In genomic region chr5:93423333-93423714, GRCh38 we compare ENCODE assay signal across 16 cellular contexts.
"Had no signal": no experiment of that assay in that cellular context is flagged by ENCODE, and none has a peak within 500 bp of the region (broad histone marks: within the 10 kb centered on the region; RNA-seq: fewer than 3 reads in every experiment).

No MANE protein-coding gene starts in this region.

- H3K4me3 Mint-ChIP-seq: activated T-cell treated with anti-CD3 and anti-CD28 coated beads, Interleukin-2, amount 50 U/mL, for 24 hours; activated T-helper 17 cell treated with anti-CD3 and anti-CD28 coated beads, Interleukin-2, amount 50 U/mL, for 72 hours; natural killer cell treated with Interleukin-12 subunit alpha and Interleukin-12 subunit beta and Interleukin-15 and Interleukin-18, amount 100 ng/mL, for 72 hours had no signal

- DNase-seq: activated T-cell treated with anti-CD3 and anti-CD28 coated beads, Interleukin-2, amount 50 U/mL, for 24 hours; aorta; central memory CD4-positive, alpha-beta T cell; left lung; mammary epithelial cell; pancreas; psoas muscle; right cardiac atrium; stimulated activated CD4-positive, alpha-beta T cell treated with anti-CD3 and anti-CD28 coated beads, Interleukin-4, amount 100 ng/mL, for 24 hours; stimulated activated naive CD4-positive, alpha-beta T cell treated with Interleukin-2 at 50 U/mL for 16 hours; T-helper 9 cell; upper lobe of left lung had no signal

- H3K4me1 ChIP-seq: left lung, pancreas, psoas muscle had no signal

- H3K27me3 ChIP-seq: left lung, pancreas, upper lobe of left lung had no signal

- H3K27ac Mint-ChIP-seq: activated naive CD4-positive, alpha-beta T cell treated with anti-CD3 and anti-CD28 coated beads, Interleukin-2, amount 50 U/mL, for 72 hours; activated T-cell treated with anti-CD3 and anti-CD28 coated beads, Interleukin-2, amount 50 U/mL, for 24 hours; activated T-helper 17 cell treated with anti-CD3 and anti-CD28 coated beads, Interleukin-2, amount 50 U/mL, for 72 hours; natural killer cell treated with Interleukin-12 subunit alpha and Interleukin-12 subunit beta and Interleukin-15 and Interleukin-18, amount 100 ng/mL, for 72 hours had no signal

- H3K27ac ChIP-seq: left lung, psoas muscle, thoracic aorta, upper lobe of left lung had no signal

- H3K9me3 ChIP-seq: left lung, pancreas, psoas muscle, thoracic aorta, upper lobe of left lung had no signal

- H3K4me3 ChIP-seq: left lung, pancreas, psoas muscle, thoracic aorta, upper lobe of left lung had no signal

- H3K36me3 ChIP-seq: left lung, pancreas, thoracic aorta, upper lobe of left lung had no signal

- H3K9me3 Mint-ChIP-seq: activated T-cell treated with anti-CD3 and anti-CD28 coated beads, Interleukin-2, amount 50 U/mL, for 24 hours; activated T-helper 17 cell treated with anti-CD3 and anti-CD28 coated beads, Interleukin-2, amount 50 U/mL, for 72 hours had no signal

- H3K4me1 Mint-ChIP-seq: activated T-helper 17 cell treated with anti-CD3 and anti-CD28 coated beads, Interleukin-2, amount 50 U/mL, for 72 hours had no signal

- H3K36me3 Mint-ChIP-seq: activated naive CD4-positive, alpha-beta T cell treated with anti-CD3 and anti-CD28 coated beads, Interleukin-2, amount 50 U/mL, for 72 hours; natural killer cell treated with Interleukin-12 subunit alpha and Interleukin-12 subunit beta and Interleukin-15 and Interleukin-18, amount 100 ng/mL, for 72 hours had no signal
